Comparison of ENCODE assay signal across 8 cellular contexts in the genomic region with DNA sequence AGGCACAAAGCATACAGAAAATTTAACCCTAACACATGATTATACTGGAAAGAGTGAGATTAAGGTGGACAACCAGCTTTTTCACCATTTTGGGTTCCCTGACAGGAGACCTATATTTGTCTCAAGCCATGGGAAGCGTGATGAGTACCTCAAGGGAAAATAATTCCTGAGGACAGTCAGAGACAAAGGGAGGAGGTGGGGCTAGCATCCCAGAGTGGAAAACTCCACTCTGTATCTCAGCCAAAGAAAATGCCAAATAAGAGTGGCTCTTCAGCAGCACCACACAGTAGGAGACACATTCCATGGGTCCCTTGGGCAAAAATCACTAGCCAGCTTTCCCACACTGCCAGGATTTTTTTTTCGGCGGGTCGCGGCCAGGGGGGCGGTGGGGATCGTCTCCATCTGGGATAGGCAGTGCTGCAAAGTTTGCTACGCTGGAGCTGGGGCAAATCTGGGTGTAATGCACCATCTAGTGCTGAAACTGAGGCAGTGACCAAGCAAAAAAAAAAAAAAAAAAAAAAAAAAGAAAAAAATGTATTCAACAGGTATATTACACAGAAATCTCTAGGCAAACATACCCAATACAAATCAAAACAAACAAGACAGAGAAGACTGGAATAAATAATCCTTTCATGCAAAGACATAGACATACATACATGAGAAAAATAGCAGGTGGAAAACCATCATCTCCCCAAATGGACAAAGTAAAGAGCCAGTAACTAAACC.
DNase-seq lines count a peak whose midpoint lies in the region; ATAC-seq and TF ChIP-seq lines count a peak whose summit lies in the region.

No MANE protein-coding gene starts in this region.

- no peaks in the 10 kb centered on the region for H3K79me2 ChIP-seq in OCI-LY7 (ENCODE audit: insufficient read depth, low read depth, low read length)

- no peak overlapping the region for H3K4me3 Mint-ChIP-seq in immature natural killer cell
- no peak overlapping the region for H3K4me3 Mint-ChIP-seq in T-helper 2 cell treated with Interferon-gamma antibody and Interleukin-4, amounts not matched to agents 5 μg/mL and 100 μg/mL, for 36 hours

- 0 out of 2 replicates have a peak, but pooled peaks cover 6% of the 10 kb centered on the region for H3K9me3 ChIP-seq in OCI-LY7 (ENCODE audit: low read length)

- TF ChIP-seq CTCF in OCI-LY7 (conservative IDR thresholded peaks at IDR 0.05; ENCODE audit: low read length) (peak; percentile 37; the same call in 1 of the 2 replicates), fibroblast of villous mesenchyme (IDR thresholded peaks at IDR 0.05; ENCODE audit: insufficient read depth, low read depth, low read length) (peak; percentile 33)

- H3K4me1 Mint-ChIP-seq in immature natural killer cell: no peaks in the 10 kb centered on the region
- no peaks in the 10 kb centered on the region for H3K4me1 Mint-ChIP-seq in T-helper 2 cell treated with Interferon-gamma antibody and Interleukin-4, amounts not matched to agents 5 μg/mL and 100 μg/mL, for 36 hours (ENCODE audit: low read depth)

- BruUV-seq in OCI-LY7 (replicated peaks; lab: Mats Ljungman, UMichigan): no TSS peak

- no peak overlapping the region for H2AFZ ChIP-seq in OCI-LY7 (ENCODE audit: low read length)

- H3K9me3 Mint-ChIP-seq in immature natural killer cell: peaks cover 0 to 8% (median 5%) of the 10 kb centered on the region in 6 donors
- H3K9me3 Mint-ChIP-seq in T-helper 2 cell treated with Interferon-gamma antibody and Interleukin-4, amounts not matched to agents 5 μg/mL and 100 μg/mL, for 36 hours: no peaks in the 10 kb centered on the region

- H3K27me3 Mint-ChIP-seq in immature natural killer cell (ENCODE audit: low read depth in 3 of 3): peaks cover 0 to 10% (median 9%) of the 10 kb centered on the region in 3 donors
- peaks cover 7% of the 10 kb centered on the region for H3K27me3 Mint-ChIP-seq in T-helper 2 cell treated with Interferon-gamma antibody and Interleukin-4, amounts not matched to agents 5 μg/mL and 100 μg/mL, for 36 hours (ENCODE audit: low read depth)

- H3K4me2 ChIP-seq in OCI-LY7 (ENCODE audit: low read length): no peak overlapping the region

- no peaks in the 10 kb centered on the region for H3K9me2 ChIP-seq in OCI-LY7 (ENCODE audit: insufficient read depth, low read length)

- POLR2A ChIA-PET in OCI-LY7 (lab: Charles Lee): no interaction called here

- no peaks in the 10 kb centered on the region for H3K36me3 ChIP-seq in OCI-LY7 (ENCODE audit: insufficient read depth, low read length)

- H3K4me1 ChIP-seq in OCI-LY7 (ENCODE audit: insufficient read depth, low read length, poor library complexity, severe bottlenecking): no peaks in the 10 kb centered on the region

- intact Hi-C loops in OCI-LY7 (cut with micrococcal nuclease; ENCODE audit: unreplicated experiment): loop anchor here (10.0 kb wide), 1 partner anchor 375 kb away; no protein-coding TSS in a partner anchor

- ATAC-seq in HG03108 (IDR thresholded peaks at IDR 0.05; ENCODE audit: unreplicated experiment) (no peak), GM19467 (IDR thresholded peaks at IDR 0.05; ENCODE audit: unreplicated experiment) (no peak)

- H3K4me3 ChIP-seq in OCI-LY7 (ENCODE audit: low read depth, low read length, poor library complexity, severe bottlenecking) (no peak overlapping the region), fibroblast of villous mesenchyme (ENCODE audit: low read depth, low read length) (peak overlapping the region; percentile 37)

- DNase-seq in COLO829 (ENCODE audit: low spot score) (peak; percentile 34), GOT3 (lab: John Stamatoyannopoulos, UW) (peak; percentile 24), OCI-LY7 (ENCODE audit: low spot score) (no peak), fibroblast of villous mesenchyme (ENCODE audit: low read depth) (peak; percentile 10), immature natural killer cell (no peak)
- no peak for DNase-seq in T-helper 2 cell treated with Interferon-gamma antibody and Interleukin-4, amounts not matched to agents 5 μg/mL and 100 μg/mL, for 36 hours (ENCODE audit: low spot score)

- CTCF ChIA-PET in OCI-LY7 (lab: Charles Lee; ENCODE audit: unreplicated experiment): no interaction called here

- H3K36me3 Mint-ChIP-seq in immature natural killer cell: no peaks in the 10 kb centered on the region
- H3K36me3 Mint-ChIP-seq in T-helper 2 cell treated with Interferon-gamma antibody and Interleukin-4, amounts not matched to agents 5 μg/mL and 100 μg/mL, for 36 hours (ENCODE audit: low read depth): no peaks in the 10 kb centered on the region

- H3K27ac Mint-ChIP-seq in immature natural killer cell: no peak overlapping the region
- no peak overlapping the region for H3K27ac Mint-ChIP-seq in T-helper 2 cell treated with Interferon-gamma antibody and Interleukin-4, amounts not matched to agents 5 μg/mL and 100 μg/mL, for 36 hours

- H4K20me1 ChIP-seq in OCI-LY7 (ENCODE audit: insufficient read depth, low read length): no peaks in the 10 kb centered on the region

- H3K27ac ChIP-seq in OCI-LY7 (ENCODE audit: low read depth, low read length, poor library complexity, severe bottlenecking): no peak overlapping the region

Comparison
In these comparisons a context has a peak if more than half of its experiments do, and no peak if none do; other contexts are left out.
1. DNase-seq: peak in COLO829 (single experiment), GOT3 (single experiment) and fibroblast of villous mesenchyme (single experiment); none in OCI-LY7 (single experiment), immature natural killer cell (0 of 3) and T-helper 2 cell treated with Interferon-gamma antibody and Interleukin-4, amounts not matched to agents 5 μg/mL and 100 μg/mL, for 36 hours (single experiment).